9 cellular contexts compared by ENCODE assay signal in genomic region chr12:108701779-108702435, GRCh38. TPM values are rescaled to one million over a fixed set of nuclear protein-coding genes. Genes with fewer than 3 reads are reported as not detected.
DNase-seq lines count a peak whose midpoint lies in the region; ATAC-seq and TF ChIP-seq lines count a peak whose summit lies in the region.
"Had no signal": no experiment of that assay in that cellular context is flagged by ENCODE, and none has a peak within 500 bp of the region (broad histone marks: within the 10 kb centered on the region; RNA-seq: fewer than 3 reads in every experiment).

No MANE protein-coding gene starts in this region.

- H3K79me1 ChIP-seq in mesendoderm (ENCODE audit: low read length): peaks cover 24% of the 10 kb centered on the region

- H3K4me2 ChIP-seq in mesendoderm (ENCODE audit: low read length): no peak overlapping the region

- H3K18ac ChIP-seq in mesendoderm (ENCODE audit: low read length): peak overlapping the region; percentile 22

- H3K36me3 ChIP-seq in mesendoderm (ENCODE audit: control insufficient read depth, insufficient read depth, low read length) (peaks cover 1% of the 10 kb centered on the region), tibial artery (peaks cover 18 to 26% (median 22%) of the 10 kb centered on the region in 3 donors)

- H3K27ac ChIP-seq in mesendoderm (ENCODE audit: low read depth, low read length) (peak overlapping the region; percentile 83), tibial artery (peak overlapping the region; percentile 79 to 94)

- intact Hi-C loops in MCF 10A (cut with micrococcal nuclease): no loop called here
- intact Hi-C loops in tibial artery (cut with DNase I; ENCODE audit: low total_unique reads): no loop called here

- H3K4me3 ChIP-seq in mesendoderm (ENCODE audit: low read length) (no peak overlapping the region), tibial artery (peak overlapping the region in 1 of 2 donors; percentile 22)

- H2BK5ac ChIP-seq in mesendoderm (ENCODE audit: low read length): peak overlapping the region; percentile 5

- H3K36me3 Mint-ChIP-seq in MCF 10A (ENCODE audit: insufficient read depth, unreplicated experiment): peaks cover 50% of the 10 kb centered on the region

- no TSS peak for BruUV-seq in MCF 10A (replicated peaks; lab: Mats Ljungman, UMichigan)

- no CpG with 5 or more reads among the region's 5 CpGs for WGBS in mesendoderm (ENCODE audit: extremely low coverage, insufficient coverage, low lambda C conversion rate)

- H3K4me1 ChIP-seq in mesendoderm (ENCODE audit: control insufficient read depth, low read depth, low read length) (peaks cover 22% of the 10 kb centered on the region), tibial artery (peaks cover 0 to 98% (median 52%) of the 10 kb centered on the region in 4 donors)

- H3K27me3 Mint-ChIP-seq in MCF 10A (ENCODE audit: insufficient read depth, unreplicated experiment): no peaks in the 10 kb centered on the region

- H3K4me1 Mint-ChIP-seq in MCF 10A (ENCODE audit: insufficient read depth, unreplicated experiment): peaks cover 31% of the 10 kb centered on the region

- CTCF ChIA-PET in MCF 10A (lab: Yijun Ruan, JAX): interaction anchor here (0.6 to 2.2 kb wide), 13 partner anchors 11 to 115 kb away, joined by 3 to 7 read pairs (median 4); no protein-coding TSS in a partner anchor

- ATAC-seq in HG02884 (IDR thresholded peaks at IDR 0.05; ENCODE audit: unreplicated experiment) (no peak), HG03039 (IDR thresholded peaks at IDR 0.05; ENCODE audit: unreplicated experiment) (no peak)

- POLR2A ChIA-PET in MCF 10A (lab: Yijun Ruan, JAX): interaction anchor here (0.6 to 4.7 kb wide), 17 partner anchors 9 to 155 kb away, joined by 3 to 57 read pairs (median 6); partner anchors contain the start of genes CORO1C and SSH1

- H2AK5ac ChIP-seq in mesendoderm (ENCODE audit: low read length): no peak overlapping the region

- no peak overlapping the region for H3K4ac ChIP-seq in mesendoderm (ENCODE audit: low read depth, low read length)

- no peak overlapping the region for H2BK15ac ChIP-seq in mesendoderm (replicated peaks; ENCODE audit: low read depth)

- no peak overlapping the region for H2BK120ac ChIP-seq in mesendoderm (ENCODE audit: low read depth, low read length)

- H3K9me3 Mint-ChIP-seq in MCF 10A (ENCODE audit: unreplicated experiment): no peaks in the 10 kb centered on the region

- TF ChIP-seq CTCF in MCF 10A (IDR thresholded peaks at IDR 0.05; ENCODE audit: unreplicated experiment) (no peak), tibial artery (IDR thresholded peaks at IDR 0.05) (no peak)

- peak overlapping the region; percentile 71 for H3K56ac ChIP-seq in mesendoderm (ENCODE audit: low read length)

- no peak overlapping the region for H4K5ac ChIP-seq in mesendoderm (ENCODE audit: low read length)

- H3K27ac Mint-ChIP-seq in MCF 10A (ENCODE audit: low read depth, unreplicated experiment): peak overlapping the region; percentile 89

- no peak overlapping the region for H4K8ac ChIP-seq in mesendoderm (ENCODE audit: low read depth, low read length)

- no peaks in the 10 kb centered on the region for H3K27me3 ChIP-seq in mesendoderm (ENCODE audit: insufficient read depth, low read length, poor library complexity)
- no peaks in the 10 kb centered on the region for H3K27me3 ChIP-seq in tibial artery

- no peaks in the 10 kb centered on the region for H3K9me3 ChIP-seq in tibial artery

- H3K23ac ChIP-seq in mesendoderm (ENCODE audit: low read length): no peak overlapping the region

- peak overlapping the region; percentile 70 for H3K4me3 Mint-ChIP-seq in MCF 10A (ENCODE audit: unreplicated experiment)

- peak; percentile 32 for DNase-seq in activated CD4-positive, alpha-beta T cell treated with anti-CD3 and anti-CD28 coated beads for 48 hours
- no peak for DNase-seq in activated CD4-positive, alpha-beta T cell treated with anti-CD3 and anti-CD28 coated beads for 1 hour
- DNase-seq in MCF 10A (ENCODE audit: unreplicated experiment): peak; percentile 19
- DNase-seq in mesendoderm: peak; percentile 82
- DNase-seq in tibial artery: no peak
- no peak for DNase-seq in NOMO-1 (lab: John Stamatoyannopoulos, UW; ENCODE audit: unreplicated experiment in 2 of 2)
- DNase-seq: effector memory CD4-positive, alpha-beta T cell had no signal

- peak overlapping the region; percentile 34 for H3K9ac ChIP-seq in mesendoderm (ENCODE audit: low read length)

- H3K79me2 ChIP-seq in mesendoderm (ENCODE audit: control insufficient read depth, insufficient read depth, low read length): peaks cover 30% of the 10 kb centered on the region

RNA-seq across cellular contexts. Expression of gene CORO1C, which starts 29.4 kb away (rescaled TPM):
- 130 and 141 TPM in 2 replicates for total RNA-seq in MCF 10A (2022)
- 122 TPM for polyA plus RNA-seq in mesendoderm (2013, experiment 1 of 2)
- 119 TPM for polyA plus RNA-seq in mesendoderm (2013, experiment 2 of 2)

Comparison
In these comparisons a context has a peak if more than half of its experiments do, and no peak if none do; other contexts are left out.
1. DNase-seq: peak in activated CD4-positive, alpha-beta T cell treated with anti-CD3 and anti-CD28 coated beads for 48 hours (single experiment), MCF 10A (single experiment) and mesendoderm (single experiment); none in activated CD4-positive, alpha-beta T cell treated with anti-CD3 and anti-CD28 coated beads for 1 hour (single experiment), tibial artery (0 of 2) and NOMO-1 (0 of 2).